Comparison of ENCODE assay signal across 1 cellular context in the genomic region with DNA sequence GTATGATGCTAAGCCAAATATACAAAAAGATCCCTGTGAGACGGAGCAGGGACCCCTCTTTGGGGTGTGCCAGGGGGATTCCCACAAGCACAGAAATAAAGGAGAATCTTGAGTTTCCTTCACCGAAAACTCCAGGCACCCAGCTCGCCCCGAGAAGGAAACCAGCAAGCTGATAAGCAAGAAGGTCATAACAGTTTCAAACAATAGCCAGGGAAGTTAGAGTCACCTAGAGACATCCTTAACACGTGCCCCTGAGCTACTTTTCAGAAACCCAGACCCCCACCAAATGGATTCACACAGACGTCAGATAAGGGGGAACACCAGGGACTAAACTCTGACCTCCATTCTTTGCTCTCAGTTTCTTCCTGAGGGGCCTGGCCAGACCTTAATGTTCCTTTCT.
TF ChIP-seq lines count a peak whose summit lies in the region.

No MANE protein-coding gene starts in this region.

TF ChIP-seq in IMR-90, 13 proteins besides CTCF, POLR2A, EP300 and RAD21:
- TF ChIP-seq USF2 (IDR thresholded peaks at IDR 0.05; ENCODE audit: low read depth, low read length) (no peak), MAFK (IDR thresholded peaks at IDR 0.05; ENCODE audit: low read depth, low read length) (no peak), CEBPB (IDR thresholded peaks at IDR 0.05; ENCODE audit: low read depth, low read length) (no peak), CHD1 (IDR thresholded peaks at IDR 0.05; ENCODE audit: low read depth, low read length) (no peak), RFX5 (IDR thresholded peaks at IDR 0.05; ENCODE audit: low read depth, low read length) (no peak), NFE2L2 (IDR thresholded peaks at IDR 0.05; ENCODE audit: low read depth, low read length) (no peak), MAZ (IDR thresholded peaks at IDR 0.05; ENCODE audit: borderline replicate concordance, low read depth, low read length) (no peak), RCOR1 (IDR thresholded peaks at IDR 0.05; ENCODE audit: insufficient replicate concordance, low read length) (no peak), MXI1 (IDR thresholded peaks at IDR 0.05; ENCODE audit: borderline replicate concordance, low read depth, low read length) (no peak), SMC3 (IDR thresholded peaks at IDR 0.05; ENCODE audit: low read depth, low read length) (no peak), FOS (IDR thresholded peaks at IDR 0.05; ENCODE audit: low read depth, low read length) (no peak)
